In genomic region chr11:32851251-32851650, GRCh38 we compare ENCODE assay signal across 29 cellular contexts. TPM values are rescaled to one million over a fixed set of nuclear protein-coding genes. Genes with fewer than 3 reads are reported as not detected.
"Had no signal": no experiment of that assay in that cellular context is flagged by ENCODE, and none has a peak within 500 bp of the region (broad histone marks: within the 10 kb centered on the region; RNA-seq: fewer than 3 reads in every experiment).

No MANE protein-coding gene starts in this region.

- H3K36me3 ChIP-seq: SJSA1 had no signal

- H3K4me1 Mint-ChIP-seq: WTC11 had no signal

- H3K4me3 ChIP-seq: SJSA1 had no signal

- H3K36me3 Mint-ChIP-seq: activated naive CD8-positive, alpha-beta T cell had no signal

- H3K27ac ChIP-seq: SJSA1 had no signal

- H3K9me3 ChIP-seq: SJSA1 had no signal

- H3K27ac Mint-ChIP-seq: activated CD8-positive, alpha-beta T cell treated with anti-CD3 and anti-CD28 coated beads, Interleukin-2, amount 10 ng/mL, durations not matched to agents 7 days and 5 days; activated naive CD8-positive, alpha-beta T cell; activated T-cell treated with anti-CD3 and anti-CD28 coated beads, Interleukin-2, amount 50 U/mL, for 24 hours; activated T-helper 1 cell treated with anti-CD3 and anti-CD28 coated beads, Interleukin-12 subunit alpha, Interleukin-12 subunit beta, Interleukin-2, Interleukin-4 antibody, amounts not matched to agents 30 ng/mL and 10 ng/mL and 1 ng/mL, durations not matched to agents 14 hours and 24 hours and 36 hours; T-helper 1 cell treated with Interleukin-12 subunit alpha and Interleukin-12 subunit beta and Interleukin-4 antibody, amounts not matched to agents 30 μg/mL and 1 μg/mL, for 36 hours; WTC11 had no signal

- H3K9me3 Mint-ChIP-seq: activated T-cell treated with anti-CD3 and anti-CD28 coated beads, Interleukin-2, amount 50 U/mL, for 24 hours; activated T-helper 1 cell treated with anti-CD3 and anti-CD28 coated beads, Interleukin-12 subunit alpha, Interleukin-12 subunit beta, Interleukin-2, Interleukin-4 antibody, amounts not matched to agents 30 ng/mL and 10 ng/mL and 1 ng/mL, durations not matched to agents 14 hours and 24 hours and 36 hours; T-helper 1 cell treated with Interleukin-12 subunit alpha and Interleukin-12 subunit beta and Interleukin-4 antibody, amounts not matched to agents 30 μg/mL and 1 μg/mL, for 36 hours had no signal

- H3K4me1 ChIP-seq: SJSA1 had no signal

- ATAC-seq: activated CD8-positive, alpha-beta T cell treated with anti-CD3 and anti-CD28 coated beads, Interleukin-2, amount 10 ng/mL, durations not matched to agents 7 days and 5 days; Panc1; WTC11 had no signal

- H3K4me3 Mint-ChIP-seq: activated CD8-positive, alpha-beta T cell treated with anti-CD3 and anti-CD28 coated beads, Interleukin-2, amount 10 ng/mL, durations not matched to agents 7 days and 5 days; activated naive CD8-positive, alpha-beta T cell; activated T-cell treated with anti-CD3 and anti-CD28 coated beads, Interleukin-2, amount 50 U/mL, for 24 hours; activated T-helper 1 cell treated with anti-CD3 and anti-CD28 coated beads, Interleukin-12 subunit alpha, Interleukin-12 subunit beta, Interleukin-2, Interleukin-4 antibody, amounts not matched to agents 30 ng/mL and 10 ng/mL and 1 ng/mL, durations not matched to agents 14 hours and 24 hours and 36 hours; T-helper 1 cell treated with Interleukin-12 subunit alpha and Interleukin-12 subunit beta and Interleukin-4 antibody, amounts not matched to agents 30 μg/mL and 1 μg/mL, for 36 hours; WTC11 had no signal

- DNase-seq: activated CD4-positive, alpha-beta T cell treated with anti-CD3 and anti-CD28 coated beads for 48 hours; activated CD4-positive, alpha-beta T cell treated with anti-CD3 and anti-CD28 coated beads, Interleukin-2, amount 50 U/mL, for 4 hours; activated CD4-positive, CD25-positive, alpha-beta regulatory T cell treated with anti-CD3 and anti-CD28 coated beads, Interleukin-2, amount 50 U/mL, for 72 hours; activated CD8-positive, alpha-beta memory T cell treated with anti-CD3 and anti-CD28 coated beads, Interleukin-2, amount 50 U/mL, for 48 hours; activated CD8-positive, alpha-beta T cell treated with anti-CD3 and anti-CD28 coated beads, Interleukin-2, amount 10 ng/mL, durations not matched to agents 7 days and 5 days; activated effector memory CD4-positive, alpha-beta T cell treated with anti-CD3 and anti-CD28 coated beads, Interleukin-2, amount 50 U/mL, for 16 hours; activated naive CD4-positive, alpha-beta T cell treated with Interleukin-2 at 50 U/mL for 16 hours; activated T-cell treated with anti-CD3 and anti-CD28 coated beads, Interleukin-2, amount 50 U/mL, for 24 hours; anterior cingulate cortex; cerebellar nuclear complex; Kasumi-1; KBM-7; NCI-H1048; NCI-H146; NCI-H187 treated with DMSO at 0.1 percent for 48 hours; NCI-H2081 treated with DMSO at 0.1 percent for 48 hours; NCI-H2227 treated with DMSO at 0.1 percent for 48 hours; NCI-H446 treated with DMSO at 0.1 percent for 48 hours; NCI-H524 treated with DMSO at 0.1 percent for 48 hours; NCI-H774; SHP77 had no signal

RNA-seq across cellular contexts. Expression of gene PRRG4, which starts 21.5 kb away (rescaled TPM):
- total RNA-seq: OCI-LY7 had no signal

RNA-seq across cellular contexts. Expression of gene CCDC73, which starts 56.8 kb away (rescaled TPM):
- total RNA-seq: activated CD8-positive, alpha-beta T cell treated with anti-CD3 and anti-CD28 coated beads, Interleukin-2, amount 10 ng/mL, durations not matched to agents 7 days and 5 days; cardiac septum; OCI-LY7; SJSA1; WTC11 had no signal
